1 cellular context compared by ENCODE assay signal in the genomic region with DNA sequence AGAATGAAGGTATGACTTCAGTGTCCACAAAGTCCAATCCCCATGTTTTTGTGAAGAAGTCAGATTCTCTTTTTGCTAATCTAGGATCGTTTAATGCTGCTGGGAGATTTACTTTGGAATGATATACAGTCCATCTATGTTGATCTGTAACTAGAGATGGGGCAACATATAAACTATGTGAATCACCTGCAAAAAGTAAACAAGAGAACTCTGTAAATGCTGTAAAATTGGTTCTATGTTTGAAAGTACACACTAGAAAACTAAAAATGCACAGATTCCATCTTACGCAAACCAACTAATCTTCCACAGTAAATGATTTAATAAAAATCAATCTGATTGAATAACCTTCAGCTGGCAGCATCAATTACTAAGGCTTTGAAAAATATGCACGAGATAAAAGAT.
TF ChIP-seq lines count a peak whose summit lies in the region.

No MANE protein-coding gene starts in this region.

TF ChIP-seq in HepG2, 621 proteins besides CTCF, POLR2A, EP300 and RAD21 (continued from another document and continues in another):
- TF ChIP-seq, protein P1, sequence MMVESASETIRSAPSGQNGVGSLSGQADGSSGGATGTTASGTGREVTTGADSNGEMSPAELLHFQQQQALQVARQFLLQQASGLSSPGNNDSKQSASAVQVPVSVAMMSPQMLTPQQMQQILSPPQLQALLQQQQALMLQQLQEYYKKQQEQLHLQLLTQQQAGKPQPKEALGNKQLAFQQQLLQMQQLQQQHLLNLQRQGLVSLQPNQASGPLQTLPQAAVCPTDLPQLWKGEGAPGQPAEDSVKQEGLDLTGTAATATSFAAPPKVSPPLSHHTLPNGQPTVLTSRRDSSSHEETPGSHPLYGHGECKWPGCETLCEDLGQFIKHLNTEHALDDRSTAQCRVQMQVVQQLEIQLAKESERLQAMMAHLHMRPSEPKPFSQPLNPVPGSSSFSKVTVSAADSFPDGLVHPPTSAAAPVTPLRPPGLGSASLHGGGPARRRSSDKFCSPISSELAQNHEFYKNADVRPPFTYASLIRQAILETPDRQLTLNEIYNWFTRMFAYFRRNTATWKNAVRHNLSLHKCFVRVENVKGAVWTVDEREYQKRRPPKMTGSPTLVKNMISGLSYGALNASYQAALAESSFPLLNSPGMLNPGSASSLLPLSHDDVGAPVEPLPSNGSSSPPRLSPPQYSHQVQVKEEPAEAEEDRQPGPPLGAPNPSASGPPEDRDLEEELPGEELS (CRISPR knock-in tag; IDR thresholded peaks at IDR 0.05), result peak; percentile 79
- TF ChIP-seq, protein P2, sequence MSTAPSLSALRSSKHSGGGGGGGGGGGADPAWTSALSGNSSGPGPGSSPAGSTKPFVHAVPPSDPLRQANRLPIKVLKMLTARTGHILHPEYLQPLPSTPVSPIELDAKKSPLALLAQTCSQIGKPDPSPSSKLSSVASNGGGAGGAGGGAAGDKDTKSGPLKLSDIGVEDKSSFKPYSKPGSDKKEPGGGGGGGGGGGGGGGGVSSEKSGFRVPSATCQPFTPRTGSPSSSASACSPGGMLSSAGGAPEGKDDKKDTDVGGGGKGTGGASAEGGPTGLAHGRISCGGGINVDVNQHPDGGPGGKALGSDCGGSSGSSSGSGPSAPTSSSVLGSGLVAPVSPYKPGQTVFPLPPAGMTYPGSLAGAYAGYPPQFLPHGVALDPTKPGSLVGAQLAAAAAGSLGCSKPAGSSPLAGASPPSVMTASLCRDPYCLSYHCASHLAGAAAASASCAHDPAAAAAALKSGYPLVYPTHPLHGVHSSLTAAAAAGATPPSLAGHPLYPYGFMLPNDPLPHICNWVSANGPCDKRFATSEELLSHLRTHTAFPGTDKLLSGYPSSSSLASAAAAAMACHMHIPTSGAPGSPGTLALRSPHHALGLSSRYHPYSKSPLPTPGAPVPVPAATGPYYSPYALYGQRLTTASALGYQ (CRISPR knock-in tag; IDR thresholded peaks at IDR 0.05), result 0 out of 2 replicates have a peak, but pooled peaks have one; percentile 50
- peak; percentile 80; the same call in 1 of the 2 replicates for TF ChIP-seq RCOR2 (CRISPR knock-in tag; IDR thresholded peaks at IDR 0.05)
- no peak for TF ChIP-seq ZNF124 (CRISPR knock-in tag; IDR thresholded peaks at IDR 0.05)
- peak; percentile 64; the same call in 1 of the 2 replicates for TF ChIP-seq FOSL2 (CRISPR knock-in tag; IDR thresholded peaks at IDR 0.05)
- TF ChIP-seq, protein P3, sequence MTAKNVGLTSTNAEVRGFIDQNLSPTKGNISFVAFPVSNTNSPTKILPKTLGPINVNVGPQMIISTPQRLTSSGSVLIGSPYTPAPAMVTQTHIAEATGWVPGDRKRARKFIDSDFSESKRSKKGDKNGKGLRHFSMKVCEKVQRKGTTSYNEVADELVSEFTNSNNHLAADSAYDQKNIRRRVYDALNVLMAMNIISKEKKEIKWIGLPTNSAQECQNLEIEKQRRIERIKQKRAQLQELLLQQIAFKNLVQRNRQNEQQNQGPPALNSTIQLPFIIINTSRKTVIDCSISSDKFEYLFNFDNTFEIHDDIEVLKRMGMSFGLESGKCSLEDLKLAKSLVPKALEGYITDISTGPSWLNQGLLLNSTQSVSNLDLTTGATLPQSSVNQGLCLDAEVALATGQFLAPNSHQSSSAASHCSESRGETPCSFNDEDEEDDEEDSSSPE (CRISPR knock-in tag; IDR thresholded peaks at IDR 0.05), result no peak
- no peak for TF ChIP-seq ZNF121 (CRISPR knock-in tag; IDR thresholded peaks at IDR 0.05)
- TF ChIP-seq ZNF878 (CRISPR knock-in tag; IDR thresholded peaks at IDR 0.05), result no peak
- no peak for TF ChIP-seq ZNF746 (CRISPR knock-in tag; IDR thresholded peaks at IDR 0.05)
- TF ChIP-seq, protein P4, sequence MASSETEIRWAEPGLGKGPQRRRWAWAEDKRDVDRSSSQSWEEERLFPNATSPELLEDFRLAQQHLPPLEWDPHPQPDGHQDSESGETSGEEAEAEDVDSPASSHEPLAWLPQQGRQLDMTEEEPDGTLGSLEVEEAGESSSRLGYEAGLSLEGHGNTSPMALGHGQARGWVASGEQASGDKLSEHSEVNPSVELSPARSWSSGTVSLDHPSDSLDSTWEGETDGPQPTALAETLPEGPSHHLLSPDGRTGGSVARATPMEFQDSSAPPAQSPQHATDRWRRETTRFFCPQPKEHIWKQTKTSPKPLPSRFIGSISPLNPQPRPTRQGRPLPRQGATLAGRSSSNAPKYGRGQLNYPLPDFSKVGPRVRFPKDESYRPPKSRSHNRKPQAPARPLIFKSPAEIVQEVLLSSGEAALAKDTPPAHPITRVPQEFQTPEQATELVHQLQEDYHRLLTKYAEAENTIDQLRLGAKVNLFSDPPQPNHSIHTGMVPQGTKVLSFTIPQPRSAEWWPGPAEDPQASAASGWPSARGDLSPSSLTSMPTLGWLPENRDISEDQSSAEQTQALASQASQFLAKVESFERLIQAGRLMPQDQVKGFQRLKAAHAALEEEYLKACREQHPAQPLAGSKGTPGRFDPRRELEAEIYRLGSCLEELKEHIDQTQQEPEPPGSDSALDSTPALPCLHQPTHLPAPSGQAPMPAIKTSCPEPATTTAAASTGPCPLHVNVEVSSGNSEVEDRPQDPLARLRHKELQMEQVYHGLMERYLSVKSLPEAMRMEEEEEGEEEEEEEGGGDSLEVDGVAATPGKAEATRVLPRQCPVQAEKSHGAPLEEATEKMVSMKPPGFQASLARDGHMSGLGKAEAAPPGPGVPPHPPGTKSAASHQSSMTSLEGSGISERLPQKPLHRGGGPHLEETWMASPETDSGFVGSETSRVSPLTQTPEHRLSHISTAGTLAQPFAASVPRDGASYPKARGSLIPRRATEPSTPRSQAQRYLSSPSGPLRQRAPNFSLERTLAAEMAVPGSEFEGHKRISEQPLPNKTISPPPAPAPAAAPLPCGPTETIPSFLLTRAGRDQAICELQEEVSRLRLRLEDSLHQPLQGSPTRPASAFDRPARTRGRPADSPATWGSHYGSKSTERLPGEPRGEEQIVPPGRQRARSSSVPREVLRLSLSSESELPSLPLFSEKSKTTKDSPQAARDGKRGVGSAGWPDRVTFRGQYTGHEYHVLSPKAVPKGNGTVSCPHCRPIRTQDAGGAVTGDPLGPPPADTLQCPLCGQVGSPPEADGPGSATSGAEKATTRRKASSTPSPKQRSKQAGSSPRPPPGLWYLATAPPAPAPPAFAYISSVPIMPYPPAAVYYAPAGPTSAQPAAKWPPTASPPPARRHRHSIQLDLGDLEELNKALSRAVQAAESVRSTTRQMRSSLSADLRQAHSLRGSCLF (CRISPR knock-in tag; IDR thresholded peaks at IDR 0.05; ENCODE audit: borderline replicate concordance), result no peak
- TF ChIP-seq IKZF1 (IDR thresholded peaks at IDR 0.05), result no peak
- 0 out of 2 replicates have a peak, but pooled peaks have one; percentile 11 for TF ChIP-seq KDM6A (CRISPR knock-in tag; IDR thresholded peaks at IDR 0.05; ENCODE audit: low read depth)
- TF ChIP-seq, protein P5, sequence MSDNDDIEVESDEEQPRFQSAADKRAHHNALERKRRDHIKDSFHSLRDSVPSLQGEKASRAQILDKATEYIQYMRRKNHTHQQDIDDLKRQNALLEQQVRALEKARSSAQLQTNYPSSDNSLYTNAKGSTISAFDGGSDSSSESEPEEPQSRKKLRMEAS (IDR thresholded peaks at IDR 0.05), result no peak
- 0 out of 2 replicates have a peak, but pooled peaks have one; percentile 41 for TF ChIP-seq SNAPC2 (CRISPR knock-in tag; IDR thresholded peaks at IDR 0.05)
- TF ChIP-seq PHF8 (CRISPR knock-in tag; IDR thresholded peaks at IDR 0.05), result no peak
- 0 out of 2 replicates have a peak, but pooled peaks have one; percentile 36 for TF ChIP-seq MEF2D (CRISPR knock-in tag; IDR thresholded peaks at IDR 0.05)
- TF ChIP-seq, protein P6, sequence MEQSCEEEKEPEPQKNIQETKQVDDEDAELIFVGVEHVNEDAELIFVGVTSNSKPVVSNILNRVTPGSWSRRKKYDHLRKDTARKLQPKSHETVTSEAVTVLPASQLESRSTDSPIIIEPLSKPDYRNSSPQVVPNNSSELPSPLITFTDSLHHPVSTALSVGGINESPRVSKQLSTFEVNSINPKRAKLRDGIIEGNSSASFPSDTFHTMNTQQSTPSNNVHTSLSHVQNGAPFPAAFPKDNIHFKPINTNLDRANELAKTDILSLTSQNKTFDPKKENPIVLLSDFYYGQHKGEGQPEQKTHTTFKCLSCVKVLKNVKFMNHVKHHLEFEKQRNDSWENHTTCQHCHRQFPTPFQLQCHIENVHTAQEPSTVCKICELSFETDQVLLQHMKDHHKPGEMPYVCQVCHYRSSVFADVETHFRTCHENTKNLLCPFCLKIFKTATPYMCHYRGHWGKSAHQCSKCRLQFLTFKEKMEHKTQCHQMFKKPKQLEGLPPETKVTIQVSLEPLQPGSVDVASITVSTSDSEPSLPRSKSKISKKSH (CRISPR knock-in tag; IDR thresholded peaks at IDR 0.05; ENCODE audit: borderline replicate concordance), result no peak
- TF ChIP-seq HOXD1 (CRISPR knock-in tag; IDR thresholded peaks at IDR 0.05), result no peak; the same call in 1 of the 2 replicates
- TF ChIP-seq, protein P7, sequence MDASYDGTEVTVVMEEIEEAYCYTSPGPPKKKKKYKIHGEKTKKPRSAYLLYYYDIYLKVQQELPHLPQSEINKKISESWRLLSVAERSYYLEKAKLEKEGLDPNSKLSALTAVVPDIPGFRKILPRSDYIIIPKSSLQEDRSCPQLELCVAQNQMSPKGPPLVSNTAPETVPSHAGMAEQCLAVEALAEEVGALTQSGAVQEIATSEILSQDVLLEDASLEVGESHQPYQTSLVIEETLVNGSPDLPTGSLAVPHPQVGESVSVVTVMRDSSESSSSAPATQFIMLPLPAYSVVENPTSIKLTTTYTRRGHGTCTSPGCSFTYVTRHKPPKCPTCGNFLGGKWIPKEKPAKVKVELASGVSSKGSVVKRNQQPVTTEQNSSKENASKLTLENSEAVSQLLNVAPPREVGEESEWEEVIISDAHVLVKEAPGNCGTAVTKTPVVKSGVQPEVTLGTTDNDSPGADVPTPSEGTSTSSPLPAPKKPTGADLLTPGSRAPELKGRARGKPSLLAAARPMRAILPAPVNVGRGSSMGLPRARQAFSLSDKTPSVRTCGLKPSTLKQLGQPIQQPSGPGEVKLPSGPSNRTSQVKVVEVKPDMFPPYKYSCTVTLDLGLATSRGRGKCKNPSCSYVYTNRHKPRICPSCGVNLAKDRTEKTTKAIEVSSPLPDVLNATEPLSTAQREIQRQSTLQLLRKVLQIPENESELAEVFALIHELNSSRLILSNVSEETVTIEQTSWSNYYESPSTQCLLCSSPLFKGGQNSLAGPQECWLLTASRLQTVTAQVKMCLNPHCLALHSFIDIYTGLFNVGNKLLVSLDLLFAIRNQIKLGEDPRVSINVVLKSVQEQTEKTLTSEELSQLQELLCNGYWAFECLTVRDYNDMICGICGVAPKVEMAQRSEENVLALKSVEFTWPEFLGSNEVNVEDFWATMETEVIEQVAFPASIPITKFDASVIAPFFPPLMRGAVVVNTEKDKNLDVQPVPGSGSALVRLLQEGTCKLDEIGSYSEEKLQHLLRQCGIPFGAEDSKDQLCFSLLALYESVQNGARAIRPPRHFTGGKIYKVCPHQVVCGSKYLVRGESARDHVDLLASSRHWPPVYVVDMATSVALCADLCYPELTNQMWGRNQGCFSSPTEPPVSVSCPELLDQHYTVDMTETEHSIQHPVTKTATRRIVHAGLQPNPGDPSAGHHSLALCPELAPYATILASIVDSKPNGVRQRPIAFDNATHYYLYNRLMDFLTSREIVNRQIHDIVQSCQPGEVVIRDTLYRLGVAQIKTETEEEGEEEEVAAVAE (CRISPR knock-in tag; IDR thresholded peaks at IDR 0.05; ENCODE audit: borderline replicate concordance), result peak; percentile 70; the same call in 1 of the 2 replicates
- no peak for TF ChIP-seq FOXM1 (CRISPR knock-in tag; IDR thresholded peaks at IDR 0.05)
- no peak for TF ChIP-seq ZSCAN12 (CRISPR knock-in tag; IDR thresholded peaks at IDR 0.05)
- TF ChIP-seq, protein P8, sequence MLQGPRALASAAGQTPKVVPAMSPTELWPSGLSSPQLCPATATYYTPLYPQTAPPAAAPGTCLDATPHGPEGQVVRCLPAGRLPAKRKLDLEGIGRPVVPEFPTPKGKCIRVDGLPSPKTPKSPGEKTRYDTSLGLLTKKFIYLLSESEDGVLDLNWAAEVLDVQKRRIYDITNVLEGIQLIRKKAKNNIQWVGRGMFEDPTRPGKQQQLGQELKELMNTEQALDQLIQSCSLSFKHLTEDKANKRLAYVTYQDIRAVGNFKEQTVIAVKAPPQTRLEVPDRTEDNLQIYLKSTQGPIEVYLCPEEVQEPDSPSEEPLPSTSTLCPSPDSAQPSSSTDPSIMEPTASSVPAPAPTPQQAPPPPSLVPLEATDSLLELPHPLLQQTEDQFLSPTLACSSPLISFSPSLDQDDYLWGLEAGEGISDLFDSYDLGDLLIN (CRISPR knock-in tag; IDR thresholded peaks at IDR 0.05; ENCODE audit: borderline replicate concordance), result no peak
- TF ChIP-seq, protein P9, sequence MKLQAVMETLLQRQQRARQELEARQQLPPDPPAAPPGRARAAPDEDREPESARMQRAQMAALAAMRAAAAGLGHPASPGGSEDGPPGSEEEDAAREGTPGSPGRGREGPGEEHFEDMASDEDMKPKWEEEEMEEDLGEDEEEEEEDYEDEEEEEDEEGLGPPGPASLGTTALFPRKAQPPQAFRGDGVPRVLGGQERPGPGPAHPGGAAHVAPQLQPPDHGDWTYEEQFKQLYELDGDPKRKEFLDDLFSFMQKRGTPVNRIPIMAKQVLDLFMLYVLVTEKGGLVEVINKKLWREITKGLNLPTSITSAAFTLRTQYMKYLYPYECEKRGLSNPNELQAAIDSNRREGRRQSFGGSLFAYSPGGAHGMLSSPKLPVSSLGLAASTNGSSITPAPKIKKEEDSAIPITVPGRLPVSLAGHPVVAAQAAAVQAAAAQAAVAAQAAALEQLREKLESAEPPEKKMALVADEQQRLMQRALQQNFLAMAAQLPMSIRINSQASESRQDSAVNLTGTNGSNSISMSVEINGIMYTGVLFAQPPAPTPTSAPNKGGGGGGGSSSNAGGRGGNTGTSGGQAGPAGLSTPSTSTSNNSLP (IDR thresholded peaks at IDR 0.05; ENCODE audit: low read depth, low read length), result peak; percentile 98
- TF ChIP-seq SAP130 (CRISPR knock-in tag; IDR thresholded peaks at IDR 0.05; ENCODE audit: low read depth), result peak; percentile 71
- TF ChIP-seq SRSF1 (optimal IDR thresholded peaks at IDR 0.05; ENCODE audit: low read depth, low read length), result no peak
- no peak for TF ChIP-seq ZNF10 (CRISPR knock-in tag; IDR thresholded peaks at IDR 0.05; ENCODE audit: borderline replicate concordance, low read depth)
- TF ChIP-seq ZNF891 (CRISPR knock-in tag; IDR thresholded peaks at IDR 0.05), result no peak
- peak; percentile 33; the same call in 1 of the 2 replicates for TF ChIP-seq HHEX (CRISPR knock-in tag; IDR thresholded peaks at IDR 0.05)
- peak; percentile 92; the same call in 1 of the 2 replicates for TF ChIP-seq SIX1 (CRISPR knock-in tag; IDR thresholded peaks at IDR 0.05; ENCODE audit: borderline replicate concordance)
- no peak for TF ChIP-seq ZFP82 (CRISPR knock-in tag; IDR thresholded peaks at IDR 0.05; ENCODE audit: borderline replicate concordance)
- no peak for TF ChIP-seq PAX8 (CRISPR knock-in tag; IDR thresholded peaks at IDR 0.05; ENCODE audit: borderline replicate concordance)
- TF ChIP-seq MLLT10 (CRISPR knock-in tag; IDR thresholded peaks at IDR 0.05), result no peak
- TF ChIP-seq, protein P10, sequence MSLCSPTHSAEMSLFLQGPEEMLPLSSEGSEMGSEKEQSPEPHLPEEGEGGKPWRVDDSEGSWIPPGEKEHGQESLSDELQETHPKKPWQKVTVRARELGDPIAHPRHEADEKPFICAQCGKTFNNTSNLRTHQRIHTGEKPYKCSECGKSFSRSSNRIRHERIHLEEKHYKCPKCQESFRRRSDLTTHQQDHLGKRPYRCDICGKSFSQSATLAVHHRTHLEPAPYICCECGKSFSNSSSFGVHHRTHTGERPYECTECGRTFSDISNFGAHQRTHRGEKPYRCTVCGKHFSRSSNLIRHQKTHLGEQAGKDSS (CRISPR knock-in tag; IDR thresholded peaks at IDR 0.05; ENCODE audit: borderline replicate concordance, low read depth), result no peak
- TF ChIP-seq HDAC1 (CRISPR knock-in tag; IDR thresholded peaks at IDR 0.05), result 0 out of 2 replicates have a peak, but pooled peaks have one; percentile 16
